ENCODE assay signal across 8 cellular contexts in genomic region chr18:56575819-56576663, GRCh38.
DNase-seq lines count a peak whose midpoint lies in the region; ATAC-seq and TF ChIP-seq lines count a peak whose summit lies in the region.

No MANE protein-coding gene starts in this region.

- H3K4me2 ChIP-seq in SK-N-SH = no peak overlapping the region

- H3K27ac ChIP-seq in SK-N-SH (ENCODE audit: low read depth in 2 of 2, low read length in 1 of 2) (no peak overlapping the region), foreskin keratinocyte (no peak overlapping the region)

- no peaks in the 10 kb centered on the region for H3F3A ChIP-seq in SK-N-SH (replicated peaks; ENCODE audit: insufficient read depth)

- H3K9ac ChIP-seq in SK-N-SH = no peak overlapping the region

- no peak for TF ChIP-seq EP300 in SK-N-SH (IDR thresholded peaks at IDR 0.05; ENCODE audit: borderline replicate concordance in 1 of 2, low read depth in 1 of 2, low read length in 1 of 2)

- no peak overlapping the region for H2AFZ ChIP-seq in SK-N-SH (ENCODE audit: low read depth)

- peaks cover 6% of the 10 kb centered on the region for H3K9me3 Mint-ChIP-seq in progenitor cell of endocrine pancreas (ENCODE audit: low read depth)

- 44% methylated on average over 8 of the region's 8 CpGs for WGBS in SK-N-SH (ENCODE audit: low lambda C conversion rate)

- peaks cover 6% of the 10 kb centered on the region for H3K27me3 Mint-ChIP-seq in progenitor cell of endocrine pancreas

- peaks cover 11% of the 10 kb centered on the region for H3K4me1 Mint-ChIP-seq in progenitor cell of endocrine pancreas (ENCODE audit: low read depth)

- CTCF ChIA-PET in BJ (lab: Yijun Ruan, JAX) (interaction anchor here (0.6 to 2.3 kb wide), 23 partner anchors 9 to 1347 kb away, joined by 3 to 10 read pairs (median 3); no protein-coding TSS in a partner anchor), SK-N-SH (lab: Yijun Ruan, JAX) (interaction anchor here (0.6 to 2.3 kb wide), 40 partner anchors 8 to 1897 kb away, joined by 3 to 22 read pairs (median 3); no protein-coding TSS in a partner anchor)

- DNase-seq in BJ (ENCODE audit: low read depth) (peak; percentile 11), MV-4-11 (lab: John Stamatoyannopoulos, UW) (peak; percentile 32), SK-N-SH (peak; percentile 67), foreskin keratinocyte (peak; percentile 7 to 26), progenitor cell of endocrine pancreas (ENCODE audit: low spot score, unreplicated experiment) (no peak), GM19240 (ENCODE audit: insufficient read length, low spot score) (no peak), occipital lobe (lab: John Stamatoyannopoulos, UW) (no peak)

- H3K4me3 ChIP-seq in BJ (ENCODE audit: low read depth, low read length) = no peak overlapping the region
- no peak overlapping the region; a peak in 1 of 4 replicates for H3K4me3 ChIP-seq in SK-N-SH (ENCODE audit: low read depth in 2 of 2, low read length in 1 of 2)

- no peaks in the 10 kb centered on the region for H3K9me2 ChIP-seq in SK-N-SH

- no peak overlapping the region for H3K27ac Mint-ChIP-seq in progenitor cell of endocrine pancreas

- H3K9me3 ChIP-seq in SK-N-SH = no peaks in the 10 kb centered on the region

- H4K20me1 ChIP-seq in SK-N-SH (ENCODE audit: insufficient read depth) = no peaks in the 10 kb centered on the region

- no peaks in the 10 kb centered on the region for H3K27me3 ChIP-seq in BJ (ENCODE audit: control insufficient read depth, insufficient read depth, low read length)
- H3K27me3 ChIP-seq in SK-N-SH (ENCODE audit: insufficient read depth) = no peaks in the 10 kb centered on the region
- H3K27me3 ChIP-seq in foreskin keratinocyte = no peaks in the 10 kb centered on the region

- H3K4me3 Mint-ChIP-seq in progenitor cell of endocrine pancreas (ENCODE audit: low read depth) = no peak overlapping the region

- H3K79me2 ChIP-seq in SK-N-SH (ENCODE audit: insufficient read depth) = no peaks in the 10 kb centered on the region

- ATAC-seq in GM19043 (IDR thresholded peaks at IDR 0.05; ENCODE audit: low read depth, unreplicated experiment) (peak; percentile 57), foreskin keratinocyte (peak; percentile 78)

- POLR2A ChIA-PET in BJ (lab: Charles Lee) = no interaction called here
- POLR2A ChIA-PET in SK-N-SH (lab: Yijun Ruan, JAX) = no interaction called here

- peaks cover 2% of the 10 kb centered on the region for H3K36me3 Mint-ChIP-seq in progenitor cell of endocrine pancreas (ENCODE audit: insufficient read depth)

- H3K4me1 ChIP-seq in SK-N-SH (ENCODE audit: control insufficient read depth in 1 of 2, insufficient read depth in 2 of 2, low read depth in 1 of 2, low read length in 1 of 2) = peaks cover 0 to 4% of the 10 kb centered on the region in 2 experiments; a peak in 2 of 4 replicates
- no peaks in the 10 kb centered on the region for H3K4me1 ChIP-seq in foreskin keratinocyte

- no peaks in the 10 kb centered on the region for H3K36me3 ChIP-seq in BJ (ENCODE audit: control insufficient read depth, insufficient read depth, low read length)
- H3K36me3 ChIP-seq in SK-N-SH (replicated peaks in 1 of 2; ENCODE audit: control insufficient read depth in 1 of 2, insufficient read depth in 2 of 2, low read length in 1 of 2) = no peaks in the 10 kb centered on the region

- peak; percentile 91 for TF ChIP-seq RAD21 in SK-N-SH (IDR thresholded peaks at IDR 0.05; ENCODE audit: low read length)

- TF ChIP-seq CTCF in BJ (IDR thresholded peaks at IDR 0.05; ENCODE audit: insufficient read depth, low read depth, low read length) (peak; percentile 58), SK-N-SH (IDR thresholded peaks at IDR 0.05) (peak; percentile 79), foreskin keratinocyte (conservative IDR thresholded peaks at IDR 0.05) (peak; percentile 80), progenitor cell of endocrine pancreas (IDR thresholded peaks at IDR 0.05; ENCODE audit: unreplicated experiment) (peak; percentile 83)

TF ChIP-seq in SK-N-SH, 30 proteins besides CTCF, POLR2A, EP300 and RAD21:
- no peak for TF ChIP-seq GABPA (IDR thresholded peaks at IDR 0.05; ENCODE audit: low read depth)
- TF ChIP-seq SMC3 (IDR thresholded peaks at IDR 0.05; ENCODE audit: low read depth, low read length) = peak; percentile 68
TF ChIP-seq in SK-N-SH: peak in this region for 1.

Comparison
In these comparisons a context has a peak if more than half of its experiments do, and no peak if none do; other contexts are left out.
1. DNase-seq: peak in BJ (single experiment), MV-4-11 (single experiment), SK-N-SH (single experiment) and foreskin keratinocyte (2 of 2); none in progenitor cell of endocrine pancreas (single experiment), GM19240 (single experiment) and occipital lobe (single experiment).
2. Peak in every context shown above with its lines, with median percentiles within 50 percentile points of each other: CTCF ChIP-seq.